Comparison of ENCODE assay signal across 9 cellular contexts in genomic region chr20:50788045-50788867, GRCh38. TPM values are rescaled to one million over a fixed set of nuclear protein-coding genes. Genes with fewer than 3 reads are reported as not detected.
A peak's percentile ranks its signal among the peaks of the same experiment; 100 is the strongest.
DNase-seq lines count a peak whose midpoint lies in the region; ATAC-seq, FAIRE-seq and TF ChIP-seq lines count a peak whose summit lies in the region.
"Had no signal": no experiment of that assay in that cellular context is flagged by ENCODE, and none has a peak within 500 bp of the region (broad histone marks: within the 10 kb centered on the region; RNA-seq: fewer than 3 reads in every experiment).

No MANE protein-coding gene starts in this region.

- H3K79me2 ChIP-seq in neural cell (replicated peaks; ENCODE audit: insufficient read depth, low read length): no peaks in the 10 kb centered on the region

- H3K36me3 ChIP-seq in Caco-2 (ENCODE audit: control insufficient read depth, insufficient read depth, low read length) (no peaks in the 10 kb centered on the region), body of pancreas (replicated peaks in 1 of 2; ENCODE audit: insufficient read depth in 1 of 2, low read depth in 2 of 2) (no peaks in the 10 kb centered on the region), neural cell (ENCODE audit: insufficient read depth, low read length) (no peaks in the 10 kb centered on the region)

- BruUV-seq in Caco-2 (replicated peaks; lab: Mats Ljungman, UMichigan): no TSS peak

- no peak overlapping the region for H3K4me2 ChIP-seq in neural cell (ENCODE audit: low read length)

- TF ChIP-seq EP300 in neural cell (conservative IDR thresholded peaks at IDR 0.05; ENCODE audit: poor library complexity, severe bottlenecking): no peak

- H3K27ac Mint-ChIP-seq in Caco-2 (ENCODE audit: unreplicated experiment): peak overlapping the region; percentile 99

- H3K4me3 ChIP-seq in Caco-2 (ENCODE audit: low read depth, low read length): no peak overlapping the region
- H3K4me3 ChIP-seq in body of pancreas: no peak overlapping the region
- H3K4me3 ChIP-seq in neural cell (ENCODE audit: low read length): no peak overlapping the region

- H3K36me3 Mint-ChIP-seq in Caco-2 (ENCODE audit: insufficient read depth, unreplicated experiment): peaks cover 19% of the 10 kb centered on the region
- H3K36me3 Mint-ChIP-seq in activated T-cell treated with anti-CD3 and anti-CD28 coated beads, Interleukin-2, amount 50 U/mL, for 4 hours (ENCODE audit: insufficient read depth): no peaks in the 10 kb centered on the region

- H3K4me1 ChIP-seq in Caco-2 (peaks cover 44% of the 10 kb centered on the region), body of pancreas (peaks cover 11% of the 10 kb centered on the region)

- H3K4me1 Mint-ChIP-seq in Caco-2 (ENCODE audit: low read depth, unreplicated experiment): peaks cover 53% of the 10 kb centered on the region
- peaks cover 7% of the 10 kb centered on the region for H3K4me1 Mint-ChIP-seq in activated T-cell treated with anti-CD3 and anti-CD28 coated beads, Interleukin-2, amount 50 U/mL, for 4 hours (ENCODE audit: low read depth)
- H3K4me1 Mint-ChIP-seq: central memory CD8-positive, alpha-beta T cell had no signal

- ATAC-seq in body of pancreas (peak; percentile 40), HG02571 (IDR thresholded peaks at IDR 0.05; ENCODE audit: unreplicated experiment) (no peak), GM21717 (IDR thresholded peaks at IDR 0.05; ENCODE audit: unreplicated experiment) (no peak)
- no peak for ATAC-seq in activated T-cell treated with anti-CD3 and anti-CD28 coated beads, Interleukin-2, amount 50 U/mL, for 4 hours

- peak; percentile 88 to 89 for DNase-seq in Caco-2
- peak; percentile 53 for DNase-seq in LoVo (ENCODE audit: low spot score)
- DNase-seq in body of pancreas: peak; percentile 34 to 40 (median 38)
- no peak for DNase-seq in activated T-cell treated with anti-CD3 and anti-CD28 coated beads, Interleukin-2, amount 50 U/mL, for 4 hours
- no peak for DNase-seq in GM12891 (ENCODE audit: insufficient read length, low spot score)

- TF ChIP-seq RAD21 in neural cell (conservative IDR thresholded peaks at IDR 0.05): peak; percentile 41

- no peak for FAIRE-seq in GM12891 (lab: Jason Lieb, UNC)

- TF ChIP-seq POLR2A in body of pancreas (IDR thresholded peaks at IDR 0.05) (no peak), GM12891 (IDR thresholded peaks at IDR 0.05; ENCODE audit: low read depth, low read length) (no peak)

- TF ChIP-seq CTCF in Caco-2 (IDR thresholded peaks at IDR 0.05; ENCODE audit: insufficient read depth in 1 of 2, low read depth in 1 of 2, low read length in 1 of 2, severe bottlenecking in 1 of 2, unreplicated experiment in 1 of 2) (peak; percentile 86 to 96), body of pancreas (IDR thresholded peaks at IDR 0.05) (peak in 6 of 7 experiments; percentile 16 to 52 (median 42)), neural cell (IDR thresholded peaks at IDR 0.05; ENCODE audit: poor library complexity, severe bottlenecking) (peak; percentile 49)

- CTCF ChIA-PET in Caco-2 (lab: Charles Lee): interaction anchor here (0.5 to 5.2 kb wide), 40 partner anchors 14 to 1960 kb away, joined by 3 to 119 read pairs (median 4); partner anchors contain the start of genes ADNP and PARD6B

- H4K20me1 ChIP-seq in neural cell (ENCODE audit: insufficient read depth): no peaks in the 10 kb centered on the region

- H3K27ac ChIP-seq in body of pancreas: no peak overlapping the region
- no peak overlapping the region for H3K27ac ChIP-seq in neural cell (ENCODE audit: low read length)

- intact Hi-C loops in Caco-2 (cut with micrococcal nuclease; ENCODE audit: unreplicated experiment): loop anchor here (1.0 to 10.0 kb wide), 8 partner anchors 27 to 601 kb away; no protein-coding TSS in a partner anchor
- intact Hi-C loops in body of pancreas (cut with DNase I): no loop called here

- POLR2A ChIA-PET in Caco-2 (lab: Charles Lee): interaction anchor here (0.5 to 3.8 kb wide), 7 partner anchors 14 to 391 kb away, joined by 3 to 21 read pairs (median 5); partner anchors contain the start of gene DPM1

- H3K9me3 ChIP-seq in Caco-2 (no peaks in the 10 kb centered on the region), body of pancreas (no peaks in the 10 kb centered on the region), neural cell (ENCODE audit: low read length) (no peaks in the 10 kb centered on the region)

- H3K27me3 Mint-ChIP-seq in Caco-2 (ENCODE audit: insufficient read depth, unreplicated experiment): no peaks in the 10 kb centered on the region
- H3K27me3 Mint-ChIP-seq in activated T-cell treated with anti-CD3 and anti-CD28 coated beads, Interleukin-2, amount 50 U/mL, for 4 hours (ENCODE audit: low read depth): peaks cover 1% of the 10 kb centered on the region

- WGBS in body of pancreas, 2 donors: 44 to 52% methylated on average over 17 of the region's 17 CpGs

- no peaks in the 10 kb centered on the region for H3K27me3 ChIP-seq in Caco-2 (replicated peaks; ENCODE audit: control insufficient read depth, insufficient read depth, low read length)
- H3K27me3 ChIP-seq in body of pancreas: no peaks in the 10 kb centered on the region
- no peaks in the 10 kb centered on the region for H3K27me3 ChIP-seq in neural cell (ENCODE audit: insufficient read depth, low read depth, low read length)

- peak overlapping the region; percentile 9 for H3K4me3 Mint-ChIP-seq in Caco-2 (ENCODE audit: unreplicated experiment)
- H3K4me3 Mint-ChIP-seq in activated T-cell treated with anti-CD3 and anti-CD28 coated beads, Interleukin-2, amount 50 U/mL, for 4 hours: no peak overlapping the region
- H3K4me3 Mint-ChIP-seq: central memory CD8-positive, alpha-beta T cell had no signal

- H2AFZ ChIP-seq in neural cell (ENCODE audit: low read depth, low read length): no peak overlapping the region

- no peaks in the 10 kb centered on the region for H3F3A ChIP-seq in neural cell (ENCODE audit: insufficient read depth, low read length, poor library complexity, severe bottlenecking)

- H3K9me2 ChIP-seq in neural cell (ENCODE audit: insufficient read depth, low read length): no peaks in the 10 kb centered on the region

- no peaks in the 10 kb centered on the region for H3K9me3 Mint-ChIP-seq in Caco-2 (ENCODE audit: unreplicated experiment)
- no peaks in the 10 kb centered on the region for H3K9me3 Mint-ChIP-seq in activated T-cell treated with anti-CD3 and anti-CD28 coated beads, Interleukin-2, amount 50 U/mL, for 4 hours
- H3K9me3 Mint-ChIP-seq: central memory CD8-positive, alpha-beta T cell had no signal

- no peak overlapping the region for H3K9ac ChIP-seq in neural cell (ENCODE audit: low read length)

TF ChIP-seq in neural cell, 6 proteins besides CTCF, POLR2A, EP300 and RAD21:
- TF ChIP-seq SMC3 (conservative IDR thresholded peaks at IDR 0.05; ENCODE audit: poor library complexity) (peak; percentile 42), TAF1 (IDR thresholded peaks at IDR 0.05; ENCODE audit: low read depth) (no peak)
TF ChIP-seq in neural cell: peak in this region for 1.

TF ChIP-seq in GM12891, 5 proteins besides CTCF, POLR2A, EP300 and RAD21:
- no peak for TF ChIP-seq POU2F2 (IDR thresholded peaks at IDR 0.05; ENCODE audit: low read depth, low read length)
- TF ChIP-seq SPI1 (IDR thresholded peaks at IDR 0.05; ENCODE audit: low read depth, low read length): no peak
- TF ChIP-seq POLR2AphosphoS5 (IDR thresholded peaks at IDR 0.05; ENCODE audit: low read depth, low read length): no peak
- no peak for TF ChIP-seq PAX5 (IDR thresholded peaks at IDR 0.05; ENCODE audit: insufficient read depth, low read length, severe bottlenecking)

RNA-seq across cellular contexts. Expression of gene BCAS4, which starts 6.6 kb away (rescaled TPM):
- 23.1 and 29.9 TPM in 2 replicates for total RNA-seq in Caco-2 (2022)
- total RNA-seq in body of pancreas: 1 to 10 TPM in 1 of 2 donors, under 1 TPM in 1; under 0.01 to 2.3 TPM
- polyA plus RNA-seq in neural cell: 24.6 and 37.6 TPM in 2 replicates
- polyA minus RNA-seq in neural cell: 27.5 and 29.3 TPM in 2 replicates
- total RNA-seq in activated T-cell treated with anti-CD3 and anti-CD28 coated beads, Interleukin-2, amount 50 U/mL, for 4 hours: 10 to 100 TPM; 10.2 to 13.6 (median 12.7) TPM
- polyA plus RNA-seq in GM12891 (2012; ENCODE audit: low read depth, missing spikeins): 77.5 TPM

RNA-seq across cellular contexts. Expression of gene PARD6B, which starts 56.9 kb away (rescaled TPM):
- total RNA-seq in Caco-2 (2022) (153 and 156 TPM in 2 replicates), body of pancreas (1 to 10 TPM; 4.6 to 8.6 TPM)
- 5.9 and 7.0 TPM in 2 replicates for polyA plus RNA-seq in neural cell
- 23.7 and 25.1 TPM in 2 replicates for polyA minus RNA-seq in neural cell
- 1 to 10 TPM; 6.8 to 9.4 (median 8.4) TPM for total RNA-seq in activated T-cell treated with anti-CD3 and anti-CD28 coated beads, Interleukin-2, amount 50 U/mL, for 4 hours
- polyA plus RNA-seq in GM12891 (2012; ENCODE audit: low read depth, missing spikeins): 0.27 TPM

Comparison
In these comparisons a context has a peak if more than half of its experiments do, and no peak if none do; other contexts are left out.
1. DNase-seq: peak in Caco-2 (2 of 2), LoVo (single experiment) and body of pancreas (4 of 4); none in activated T-cell treated with anti-CD3 and anti-CD28 coated beads, Interleukin-2, amount 50 U/mL, for 4 hours (single experiment) and GM12891 (single experiment).
2. RNA of gene PARD6B, which starts 56.9 kb away (total RNA-seq): 153 to 156 TPM in Caco-2; 4.6 to 8.6 TPM in body of pancreas and 6.8 to 9.4 TPM in activated T-cell treated with anti-CD3 and anti-CD28 coated beads, Interleukin-2, amount 50 U/mL, for 4 hours; every median in the first group is over 10 times any median in the second.
3. Peak in every context shown above with its lines, with median percentiles within 50 percentile points of each other: CTCF ChIP-seq.